Comparison of ENCODE assay signal across 8 cellular contexts in the genomic region with DNA sequence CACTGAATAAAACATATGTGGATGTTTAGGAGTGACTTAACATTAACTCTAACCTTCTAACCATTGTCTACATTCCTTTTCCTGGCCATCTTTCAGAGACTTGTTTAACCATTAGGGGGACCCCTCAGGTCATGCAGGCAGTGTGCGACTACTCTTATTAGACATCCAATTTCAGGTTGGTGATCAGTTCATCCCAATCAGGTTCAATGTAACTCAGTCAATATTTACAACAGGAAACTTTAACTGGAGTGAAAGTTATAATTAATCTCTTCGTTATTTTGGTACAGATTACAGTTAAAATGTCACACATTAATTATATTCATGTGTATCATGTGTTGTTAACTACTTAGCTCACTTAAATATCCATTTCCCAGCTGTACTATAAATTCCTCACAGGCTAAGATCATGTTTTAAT.
A peak's percentile ranks its signal among the peaks of the same experiment; 100 is the strongest.
DNase-seq lines count a peak whose midpoint lies in the region; ATAC-seq and TF ChIP-seq lines count a peak whose summit lies in the region.

No MANE protein-coding gene starts in this region.

- 52% methylated on average over 2 of the region's 2 CpGs for WGBS in hepatocyte (ENCODE audit: low lambda C conversion rate, missing lambda C conversion rate)

- H3K9me3 ChIP-seq in hepatocyte (ENCODE audit: low read depth): no peaks in the 10 kb centered on the region
- no peaks in the 10 kb centered on the region for H3K9me3 ChIP-seq in colonic mucosa

- no peaks in the 10 kb centered on the region for H3K79me2 ChIP-seq in hepatocyte

- BruUV-seq in Calu3 (replicated peaks; lab: Mats Ljungman, UMichigan): no TSS peak

- no peak overlapping the region for H3K4me3 Mint-ChIP-seq in Calu3 (ENCODE audit: low read depth, unreplicated experiment)

- H2AFZ ChIP-seq in hepatocyte: no peak overlapping the region

- no peak overlapping the region for H3K4me2 ChIP-seq in hepatocyte

- no peak overlapping the region for H3K4me3 ChIP-seq in hepatocyte
- no peak overlapping the region for H3K4me3 ChIP-seq in colonic mucosa

- H3K27ac ChIP-seq in hepatocyte: no peak overlapping the region
- no peak overlapping the region for H3K27ac ChIP-seq in colonic mucosa

- H3K36me3 ChIP-seq in hepatocyte (replicated peaks; ENCODE audit: insufficient read depth, low read depth) (no peaks in the 10 kb centered on the region), colonic mucosa (no peaks in the 10 kb centered on the region)

- DNase-seq in Calu3: peak; percentile 43
- peak; percentile 8 for DNase-seq in RKO (ENCODE audit: low spot score)
- DNase-seq in hepatocyte (ENCODE audit: low spot score): peak; percentile 27
- DNase-seq in colonic mucosa: no peak
- no peak for DNase-seq in foreskin melanocyte
- DNase-seq in NCI-H1694 treated with DMSO at 0.1 percent for 48 hours (lab: John Stamatoyannopoulos, UW): no peak

- H3K36me3 Mint-ChIP-seq in Calu3 (ENCODE audit: insufficient read depth, unreplicated experiment): no peaks in the 10 kb centered on the region

- ATAC-seq in GM18907 (IDR thresholded peaks at IDR 0.05; ENCODE audit: unreplicated experiment): peak; percentile 100
- ATAC-seq in HG02981 (IDR thresholded peaks at IDR 0.05; ENCODE audit: unreplicated experiment): peak; percentile 98

- no peaks in the 10 kb centered on the region for H3K4me1 Mint-ChIP-seq in Calu3 (ENCODE audit: low read depth, unreplicated experiment)

- H3K27me3 ChIP-seq in hepatocyte (no peaks in the 10 kb centered on the region), colonic mucosa (no peaks in the 10 kb centered on the region)

- H3K9me2 ChIP-seq in hepatocyte (replicated peaks; ENCODE audit: insufficient read depth): no peaks in the 10 kb centered on the region

- H3K27ac Mint-ChIP-seq in Calu3 (ENCODE audit: unreplicated experiment): no peak overlapping the region

- intact Hi-C loops in Calu3 (cut with micrococcal nuclease; ENCODE audit: unreplicated experiment): loop anchor here (2.0 kb wide), 1 partner anchor 74 kb away; no protein-coding TSS in a partner anchor
- intact Hi-C loops in colonic mucosa (cut with DNase I): no loop called here

- CTCF ChIA-PET in Calu3 (lab: Charles Lee): no interaction called here

- no peaks in the 10 kb centered on the region for H3K4me1 ChIP-seq in hepatocyte (ENCODE audit: insufficient read depth)
- no peaks in the 10 kb centered on the region for H3K4me1 ChIP-seq in colonic mucosa

- H3K9ac ChIP-seq in colonic mucosa (ENCODE audit: low read depth in 2 of 2, low read length in 2 of 2): no peak overlapping the region

- TF ChIP-seq CTCF in Calu3 (IDR thresholded peaks at IDR 0.05; ENCODE audit: unreplicated experiment): peak; percentile 19
- TF ChIP-seq CTCF in hepatocyte (IDR thresholded peaks at IDR 0.05; ENCODE audit: poor library complexity): peak; percentile 37
- TF ChIP-seq CTCF in colonic mucosa (IDR thresholded peaks at IDR 0.05): no peak

- H3K9me3 Mint-ChIP-seq in Calu3 (ENCODE audit: low read depth, unreplicated experiment): no peaks in the 10 kb centered on the region

- H3K27me3 Mint-ChIP-seq in Calu3 (ENCODE audit: unreplicated experiment): no peaks in the 10 kb centered on the region

- no peaks in the 10 kb centered on the region for H4K20me1 ChIP-seq in hepatocyte (ENCODE audit: insufficient read depth, poor library complexity, severe bottlenecking)

Comparison
In these comparisons a context has a peak if more than half of its experiments do, and no peak if none do; other contexts are left out.
1. DNase-seq: peak in Calu3 (single experiment), RKO (single experiment) and hepatocyte (single experiment); none in colonic mucosa (single experiment), foreskin melanocyte (single experiment) and NCI-H1694 treated with DMSO at 0.1 percent for 48 hours (single experiment).